9 cellular contexts compared by ENCODE assay signal in genomic region chr17:7260601-7261376, GRCh38. TPM values are rescaled to one million over a fixed set of nuclear protein-coding genes. Genes with fewer than 3 reads are reported as not detected.
A peak's percentile ranks its signal among the peaks of the same experiment; 100 is the strongest.
DNase-seq lines count a peak whose midpoint lies in the region; ATAC-seq and TF ChIP-seq lines count a peak whose summit lies in the region.
"Had no signal": no experiment of that assay in that cellular context is flagged by ENCODE, and none has a peak within 500 bp of the region (broad histone marks: within the 10 kb centered on the region; RNA-seq: fewer than 3 reads in every experiment).

No MANE protein-coding gene starts in this region.

- H3K4me1 ChIP-seq in thyroid gland, result peaks cover 9 to 28% of the 10 kb centered on the region in 2 donors

- H3K9me3 ChIP-seq in thyroid gland, result no peaks in the 10 kb centered on the region

- WGBS in lower leg skin, 2 donors, result 11 to 12% methylated on average over 26 to 45 of the region's 53 CpGs
- 11 to 33% methylated on average over 4 to 29 of the region's 53 CpGs for WGBS in thyroid gland, 2 donors

- H3K27me3 ChIP-seq in GM06990 (replicated peaks; ENCODE audit: control insufficient read depth, insufficient read depth, low read length), result peaks cover 2% of the 10 kb centered on the region; the same call in 1 of the 2 replicates
- no peaks in the 10 kb centered on the region for H3K27me3 ChIP-seq in thyroid gland

- no peak for TF ChIP-seq CTCF in GM06990 (IDR thresholded peaks at IDR 0.05; ENCODE audit: insufficient read depth, low read length, poor library complexity, severe bottlenecking)
- TF ChIP-seq CTCF in chondrocyte (IDR thresholded peaks at IDR 0.05), result no peak
- TF ChIP-seq CTCF in lower leg skin (IDR thresholded peaks at IDR 0.05), result no peak
- no peak for TF ChIP-seq CTCF in thyroid gland (IDR thresholded peaks at IDR 0.05)

- DNase-seq in GM06990 (ENCODE audit: extremely low read depth, insufficient read length) (no peak), NCI-H510A treated with DMSO at 0.1 percent for 48 hours (lab: John Stamatoyannopoulos, UW) (peak; percentile 55), chondrocyte (ENCODE audit: low spot score) (no peak), lower leg skin (ENCODE audit: low spot score in 2 of 2) (no peak), thyroid gland (peak; percentile 90 to 92), GM19240 (ENCODE audit: insufficient read length, low spot score) (no peak), HK-2 (ENCODE audit: unreplicated experiment) (no peak)

- peak overlapping the region; percentile 74 to 93 (median 84) for H3K27ac ChIP-seq in thyroid gland

- H3K36me3 ChIP-seq in GM06990 (ENCODE audit: control insufficient read depth, insufficient read depth, low read length) (peaks cover 13% of the 10 kb centered on the region), thyroid gland (peaks cover 16 to 22% of the 10 kb centered on the region in 2 donors)

- ATAC-seq in HG02884 (IDR thresholded peaks at IDR 0.05; ENCODE audit: unreplicated experiment), result no peak

- H3K27ac Mint-ChIP-seq in chondrocyte (ENCODE audit: unreplicated experiment), result no peak overlapping the region

- TF ChIP-seq POLR2A in lower leg skin (IDR thresholded peaks at IDR 0.05) (no peak), thyroid gland (IDR thresholded peaks at IDR 0.05) (peak; percentile 12 to 76)

- peak overlapping the region; percentile 61 for H3K4me3 Mint-ChIP-seq in chondrocyte (ENCODE audit: unreplicated experiment)

- H3K4me1 Mint-ChIP-seq in chondrocyte (ENCODE audit: low read depth), result peaks cover 22% of the 10 kb centered on the region

- H3K4me3 ChIP-seq in GM06990 (replicated peaks; ENCODE audit: low read depth, low read length) (peak overlapping the region; percentile 14), lower leg skin (ENCODE audit: low read depth, poor library complexity, severe bottlenecking) (peak overlapping the region; percentile 13), thyroid gland (replicated peaks in 1 of 3) (peak overlapping the region; percentile 68 to 92 (median 78))

- no peaks in the 10 kb centered on the region for H3K9me3 Mint-ChIP-seq in chondrocyte (ENCODE audit: low read depth)

- H3K36me3 Mint-ChIP-seq in chondrocyte (ENCODE audit: low read depth), result peaks cover 19% of the 10 kb centered on the region

- H3K27me3 Mint-ChIP-seq in chondrocyte (ENCODE audit: low read depth), result peaks cover 11% of the 10 kb centered on the region

- intact Hi-C loops in lower leg skin (cut with DNase I; ENCODE audit: low total_unique reads) (no loop called here), thyroid gland (cut with DNase I) (no loop called here)

RNA-seq across cellular contexts. Expression of gene CLDN7, which starts 1.5 kb away (rescaled TPM):
- total RNA-seq in chondrocyte, result 0.42 to 0.54 TPM (median 0.46 TPM) in 3 replicates
- total RNA-seq in lower leg skin, result 10 to 100 TPM in 3 of 4 donors, 1 to 10 TPM in 1; 6.7 to 25.6 (median 14.4) TPM
- total RNA-seq in thyroid gland, result 100 to 1,000 TPM; 108 to 161 (median 144) TPM
- total RNA-seq: SK-MEL-5 had no signal

RNA-seq across cellular contexts. Expression of gene ELP5, which starts 8.8 kb away (rescaled TPM):
- 24.9 to 32.7 TPM (median 25.8 TPM) in 3 replicates for total RNA-seq in chondrocyte
- 10 to 100 TPM; 10.8 to 20.6 (median 17.1) TPM for total RNA-seq in lower leg skin
- total RNA-seq in thyroid gland, result 10 to 100 TPM; 27.4 to 49.0 (median 33.0) TPM

RNA-seq across cellular contexts. Expression of gene CTDNEP1, which starts 9.3 kb away (rescaled TPM):
- total RNA-seq in chondrocyte (105 to 118 TPM (median 111 TPM) in 3 replicates), lower leg skin (10 to 100 TPM; 55.3 to 79.2 (median 70.4) TPM), thyroid gland (10 to 100 TPM; 35.1 to 70.4 (median 48.4) TPM)

RNA-seq across cellular contexts. Expression of gene GABARAP, which starts 18.5 kb away (rescaled TPM):
- total RNA-seq in chondrocyte (449 to 459 TPM (median 455 TPM) in 3 replicates), lower leg skin (100 to 1,000 TPM; 253 to 667 (median 538) TPM), thyroid gland (100 to 1,000 TPM; 112 to 840 (median 273) TPM)

RNA-seq across cellular contexts. Expression of gene SLC2A4, which starts 20.7 kb away (rescaled TPM):
- 0.15 to 0.38 TPM (median 0.30 TPM) in 3 replicates for total RNA-seq in chondrocyte
- total RNA-seq in lower leg skin, result 10 to 100 TPM in 2 of 4 donors, 1 to 10 TPM in 2; 4.3 to 13.6 (median 8.4) TPM
- total RNA-seq in thyroid gland, result 10 to 100 TPM in 1 of 4 donors, 1 to 10 TPM in 3; 2.5 to 14.6 (median 3.9) TPM

Comparison
In these comparisons a context has a peak if more than half of its experiments do, and no peak if none do; other contexts are left out.
1. DNase-seq: peak in NCI-H510A treated with DMSO at 0.1 percent for 48 hours (single experiment) and thyroid gland (2 of 2); none in GM06990 (single experiment), chondrocyte (single experiment), lower leg skin (0 of 2), GM19240 (single experiment) and HK-2 (single experiment).
2. H3K4me3 ChIP-seq: peak in every context shown above with its lines; median percentile 78 in thyroid gland; 14 in GM06990; 13 in lower leg skin.
3. POLR2A ChIP-seq: peak in thyroid gland (2 of 2); none in lower leg skin (0 of 2).